ENCODE assay signal across 13 cellular contexts in the genomic region with DNA sequence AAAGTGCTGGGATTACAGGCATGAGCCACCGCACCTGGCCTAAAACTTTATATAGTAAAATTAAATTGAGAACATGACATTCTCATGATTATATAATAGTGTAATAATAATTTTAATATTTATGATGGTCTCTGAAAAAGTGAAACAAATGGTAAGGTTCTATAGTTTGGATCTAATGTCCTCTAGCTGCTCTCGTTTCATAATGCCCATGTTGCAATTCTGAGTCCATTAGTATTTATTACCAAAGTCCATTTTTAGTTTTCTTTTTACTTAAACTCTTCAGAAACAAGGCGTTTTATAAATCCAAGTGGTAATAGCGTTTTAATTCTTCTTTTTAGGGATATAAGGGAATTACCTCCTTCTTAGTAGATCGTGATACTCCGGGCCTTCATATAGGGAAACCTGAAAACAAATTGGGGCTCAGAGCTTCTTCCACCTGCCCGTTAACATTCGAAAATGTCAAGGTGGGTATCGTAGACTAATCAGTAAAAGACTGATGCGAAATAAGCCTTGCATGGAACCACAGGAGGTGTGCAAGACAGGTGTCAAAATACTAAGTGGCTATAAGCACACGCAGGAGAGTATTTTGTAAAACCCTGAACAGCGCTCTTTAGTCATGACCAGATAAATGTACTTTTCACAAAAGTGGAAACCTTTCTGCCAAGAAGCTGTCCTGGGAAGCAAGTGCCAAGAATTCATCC.
"Had no signal": no experiment of that assay in that cellular context is flagged by ENCODE, and none has a peak within 500 bp of the region (broad histone marks: within the 10 kb centered on the region; RNA-seq: fewer than 3 reads in every experiment).

No MANE protein-coding gene starts in this region.

- H3K9me3 ChIP-seq: heart right ventricle, lower lobe of right lung, sigmoid colon, testis, tibial nerve, upper lobe of right lung, vagina had no signal

- H3K27ac ChIP-seq: heart right ventricle, lower lobe of right lung, sigmoid colon, skin epidermis, testis, tibial nerve, upper lobe of right lung, vagina had no signal

- FAIRE-seq: endometrium, frontal cortex had no signal

- ATAC-seq: lower lobe of right lung had no signal

- H3K4me3 ChIP-seq: dorsolateral prefrontal cortex, heart right ventricle, lower lobe of right lung, sigmoid colon, skin epidermis, testis, tibial nerve, upper lobe of right lung, vagina had no signal

- H3K27me3 ChIP-seq: dorsolateral prefrontal cortex, heart right ventricle, sigmoid colon, testis, tibial nerve, upper lobe of right lung, vagina had no signal

- H3K4me1 ChIP-seq: heart right ventricle, lower lobe of right lung, sigmoid colon, testis, tibial nerve, upper lobe of right lung, vagina had no signal

- DNase-seq: effector CD8-positive, alpha-beta T cell; lower lobe of right lung; natural killer cell; sigmoid colon; upper lobe of right lung had no signal
